In genomic region chr4:37385424-37385823, GRCh38 we compare ENCODE assay signal across 23 cellular contexts.
DNase-seq lines count a peak whose midpoint lies in the region; ATAC-seq and TF ChIP-seq lines count a peak whose summit lies in the region.
"Had no signal": no experiment of that assay in that cellular context is flagged by ENCODE, and none has a peak within 500 bp of the region (broad histone marks: within the 10 kb centered on the region; RNA-seq: fewer than 3 reads in every experiment).

No MANE protein-coding gene starts in this region.

- no peak overlapping the region for H3K4me2 ChIP-seq in GM23338
- H3K4me2 ChIP-seq in PC-3 (ENCODE audit: low read length), result no peak overlapping the region
- H3K4me2 ChIP-seq: A549, BLaER1 had no signal

- H3K27me3 ChIP-seq in GM23338 (ENCODE audit: insufficient read depth), result no peaks in the 10 kb centered on the region
- H3K27me3 ChIP-seq in PC-3 (ENCODE audit: low read length), result peaks cover 18% of the 10 kb centered on the region
- H3K27me3 ChIP-seq: BE2C, BLaER1 had no signal

- H4K20me1 ChIP-seq in GM23338 (replicated peaks; ENCODE audit: insufficient read depth) (no peaks in the 10 kb centered on the region), PC-3 (ENCODE audit: low read length) (no peaks in the 10 kb centered on the region)
- H4K20me1 ChIP-seq: BLaER1 had no signal

- H3K27me3 Mint-ChIP-seq in GM23338 (ENCODE audit: insufficient read depth, low read depth, poor library complexity), result peaks cover 4% of the 10 kb centered on the region

- no peak overlapping the region for H3K9ac ChIP-seq in PC-3 (ENCODE audit: low read length)
- H3K9ac ChIP-seq: BLaER1 had no signal

- DNase-seq in GM23338 (ENCODE audit: low spot score) (no peak), NAMALWA (ENCODE audit: low spot score) (peak; percentile 11), PC-3 (no peak), NCI-H1105 (lab: John Stamatoyannopoulos, UW) (no peak), SW480 (ENCODE audit: low spot score) (no peak)
- DNase-seq: BE2C; C1 segment of cervical spinal cord; CD4-positive, alpha-beta memory T cell; CD4-positive, CD25-positive, alpha-beta regulatory T cell; CD8-positive, alpha-beta memory T cell; COR-L47; DMS 273 treated with DMSO at 0.1 percent for 48 hours; DMS153; DMS53; DMS79; DND-41; EL; GDM1 had no signal

- H3K4me1 Mint-ChIP-seq in GM23338, result peaks cover 14% of the 10 kb centered on the region; the same call in 2 of the 3 replicates
- H3K4me1 Mint-ChIP-seq: CD4-positive, alpha-beta memory T cell; CD4-positive, CD25-positive, alpha-beta regulatory T cell; CD8-positive, alpha-beta memory T cell had no signal

- no peaks in the 10 kb centered on the region for H3K9me3 ChIP-seq in PC-3 (ENCODE audit: low read length)
- H3K9me3 ChIP-seq: A549, BE2C, BLaER1 had no signal

- CTCF ChIA-PET in PC-3 (lab: Charles Lee), result no interaction called here

- H2AFZ ChIP-seq in GM23338 (peak overlapping the region; percentile 59; the same call in 1 of the 2 replicates), PC-3 (ENCODE audit: low read length) (0 out of 2 replicates have a peak overlapping the region, but pooled peaks have one; percentile 22)

- no peak for TF ChIP-seq CTCF in GM23338 (conservative IDR thresholded peaks at IDR 0.05; ENCODE audit: low read depth in 2 of 2)
- TF ChIP-seq CTCF in PC-3 (conservative IDR thresholded peaks at IDR 0.05; ENCODE audit: low read depth, low read length), result no peak

- no peaks in the 10 kb centered on the region for H3K9me2 ChIP-seq in GM23338 (ENCODE audit: insufficient read depth)
- H3K9me2 ChIP-seq in PC-3 (replicated peaks; ENCODE audit: low read length), result no peaks in the 10 kb centered on the region

- H3K4me3 Mint-ChIP-seq in GM23338, result no peak overlapping the region
- H3K4me3 Mint-ChIP-seq: CD14-positive monocyte; CD4-positive, alpha-beta memory T cell; CD4-positive, CD25-positive, alpha-beta regulatory T cell; CD8-positive, alpha-beta memory T cell had no signal

- no TSS peak for BruUV-seq in PC-3 (replicated peaks; lab: Mats Ljungman, UMichigan)

- H3K36me3 Mint-ChIP-seq in GM23338 (ENCODE audit: low read depth), result no peaks in the 10 kb centered on the region
- H3K36me3 Mint-ChIP-seq: CD14-positive monocyte; CD4-positive, alpha-beta memory T cell; CD4-positive, CD25-positive, alpha-beta regulatory T cell; CD8-positive, alpha-beta memory T cell had no signal

- H3K4me1 ChIP-seq in GM23338 (ENCODE audit: insufficient read depth) (peaks cover 18% of the 10 kb centered on the region), PC-3 (ENCODE audit: insufficient read depth, low read length) (no peaks in the 10 kb centered on the region)
- H3K4me1 ChIP-seq: A549, BE2C, BLaER1 had no signal

- no peak for ATAC-seq in GM23338
- no peak for ATAC-seq in PC-3
- no peak for ATAC-seq in GM19395 (IDR thresholded peaks at IDR 0.05; ENCODE audit: unreplicated experiment)
- ATAC-seq: A549 had no signal

- H3K27ac Mint-ChIP-seq in GM23338, result no peak overlapping the region
- H3K27ac Mint-ChIP-seq: CD14-positive monocyte; CD4-positive, alpha-beta memory T cell; CD4-positive, CD25-positive, alpha-beta regulatory T cell; CD8-positive, alpha-beta memory T cell had no signal

- intact Hi-C loops in PC-3 (cut with micrococcal nuclease), result no loop called here

- POLR2A ChIA-PET in PC-3 (lab: Charles Lee; ENCODE audit: unreplicated experiment), result no interaction called here

- H3K79me2 ChIP-seq in GM23338 (replicated peaks; ENCODE audit: insufficient read depth) (no peaks in the 10 kb centered on the region), PC-3 (ENCODE audit: low read length) (no peaks in the 10 kb centered on the region)

- H3K27ac ChIP-seq in GM23338 (ENCODE audit: low read depth) (no peak overlapping the region), PC-3 (ENCODE audit: low read length) (no peak overlapping the region)
- H3K27ac ChIP-seq: 22Rv1, A549, BLaER1 had no signal

- H3K36me3 ChIP-seq in GM23338 (ENCODE audit: insufficient read depth), result no peaks in the 10 kb centered on the region
- no peaks in the 10 kb centered on the region for H3K36me3 ChIP-seq in PC-3 (ENCODE audit: low read depth, low read length)
- H3K36me3 ChIP-seq: BE2C, BLaER1 had no signal

- no peaks in the 10 kb centered on the region for H3K9me3 Mint-ChIP-seq in GM23338
- H3K9me3 Mint-ChIP-seq: CD4-positive, alpha-beta memory T cell; CD4-positive, CD25-positive, alpha-beta regulatory T cell; CD8-positive, alpha-beta memory T cell had no signal

- no peak overlapping the region for H3K4me3 ChIP-seq in GM23338
- no peak overlapping the region for H3K4me3 ChIP-seq in PC-3 (ENCODE audit: low read length)
- H3K4me3 ChIP-seq: A549, BLaER1 had no signal

- H3F3A ChIP-seq in GM23338 (replicated peaks; ENCODE audit: low read depth) (no peaks in the 10 kb centered on the region), PC-3 (ENCODE audit: low read length, unreplicated experiment) (no peaks in the 10 kb centered on the region)

TF ChIP-seq in GM23338, 12 proteins besides CTCF, POLR2A, EP300 and RAD21:
- TF ChIP-seq NANOG (IDR thresholded peaks at IDR 0.05; ENCODE audit: borderline replicate concordance) (no peak), ZNF462 (CRISPR knock-in tag; IDR thresholded peaks at IDR 0.05) (no peak), JUNB (IDR thresholded peaks at IDR 0.05; ENCODE audit: unreplicated experiment) (no peak), EZH2phosphoT487 (IDR thresholded peaks at IDR 0.05; ENCODE audit: unreplicated experiment) (no peak)
- TF ChIP-seq, protein P1, sequence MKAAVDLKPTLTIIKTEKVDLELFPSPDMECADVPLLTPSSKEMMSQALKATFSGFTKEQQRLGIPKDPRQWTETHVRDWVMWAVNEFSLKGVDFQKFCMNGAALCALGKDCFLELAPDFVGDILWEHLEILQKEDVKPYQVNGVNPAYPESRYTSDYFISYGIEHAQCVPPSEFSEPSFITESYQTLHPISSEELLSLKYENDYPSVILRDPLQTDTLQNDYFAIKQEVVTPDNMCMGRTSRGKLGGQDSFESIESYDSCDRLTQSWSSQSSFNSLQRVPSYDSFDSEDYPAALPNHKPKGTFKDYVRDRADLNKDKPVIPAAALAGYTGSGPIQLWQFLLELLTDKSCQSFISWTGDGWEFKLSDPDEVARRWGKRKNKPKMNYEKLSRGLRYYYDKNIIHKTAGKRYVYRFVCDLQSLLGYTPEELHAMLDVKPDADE (IDR thresholded peaks at IDR 0.05), result no peak
